1 cellular context compared by ENCODE assay signal in genomic region chrX:39729834-39730670, GRCh38.
TF ChIP-seq lines count a peak whose summit lies in the region.

No MANE protein-coding gene starts in this region.

TF ChIP-seq in K562, 482 proteins besides CTCF, POLR2A, EP300 and RAD21 (continued from another document):
- no peak for TF ChIP-seq E4F1 (CRISPR knock-in tag; IDR thresholded peaks at IDR 0.05; ENCODE audit: borderline replicate concordance)
- no peak for TF ChIP-seq ZNF41 (CRISPR knock-in tag; conservative IDR thresholded peaks at IDR 0.05)
- no peak for TF ChIP-seq ZBED1 (IDR thresholded peaks at IDR 0.05)
- no peak for TF ChIP-seq ZNF3 (CRISPR knock-in tag; IDR thresholded peaks at IDR 0.05)
- no peak for TF ChIP-seq KHSRP (IDR thresholded peaks at IDR 0.05)
- no peak for TF ChIP-seq XRCC5 (IDR thresholded peaks at IDR 0.05; ENCODE audit: low read depth, low read length)
- no peak for TF ChIP-seq ZNF445 (CRISPR knock-in tag; IDR thresholded peaks at IDR 0.05; ENCODE audit: low read depth)
- no peak for TF ChIP-seq ZNF639 (CRISPR knock-in tag; conservative IDR thresholded peaks at IDR 0.05 in 1 of 2, IDR thresholded peaks at IDR 0.05 in 1 of 2)
- TF ChIP-seq PHTF2 (CRISPR knock-in tag; IDR thresholded peaks at IDR 0.05) = no peak
- no peak for TF ChIP-seq ZNF76 (CRISPR knock-in tag; IDR thresholded peaks at IDR 0.05; ENCODE audit: borderline replicate concordance)
- no peak for TF ChIP-seq JUND (IDR thresholded peaks at IDR 0.05; ENCODE audit: borderline replicate concordance, low read depth, low read length)
- TF ChIP-seq JUND (tag; IDR thresholded peaks at IDR 0.05; ENCODE audit: borderline replicate concordance, low read depth, low read length) = no peak
- no peak for TF ChIP-seq RBM39 (optimal IDR thresholded peaks at IDR 0.05; ENCODE audit: low read depth, low read length)
- no peak for TF ChIP-seq L3MBTL2 (IDR thresholded peaks at IDR 0.05)
- TF ChIP-seq CUX1 (CRISPR knock-in tag; IDR thresholded peaks at IDR 0.05) = no peak
- TF ChIP-seq KDM4B (IDR thresholded peaks at IDR 0.05; ENCODE audit: borderline replicate concordance in 2 of 2, low read depth in 1 of 2) = no peak
- TF ChIP-seq ZNF766 (CRISPR knock-in tag; conservative IDR thresholded peaks at IDR 0.05) = no peak
- TF ChIP-seq HDAC6 (IDR thresholded peaks at IDR 0.05; ENCODE audit: low read depth, low read length) = no peak
- TF ChIP-seq HINFP (tag; conservative IDR thresholded peaks at IDR 0.05; ENCODE audit: low read depth) = no peak
- no peak for TF ChIP-seq RFX1 (IDR thresholded peaks at IDR 0.05)
- no peak for TF ChIP-seq HEY1 (CRISPR knock-in tag; IDR thresholded peaks at IDR 0.05; ENCODE audit: borderline replicate concordance)
- no peak for TF ChIP-seq DACH1 (IDR thresholded peaks at IDR 0.05; ENCODE audit: partially characterized antibody)
- no peak for TF ChIP-seq ZNF699 (CRISPR knock-in tag; IDR thresholded peaks at IDR 0.05; ENCODE audit: insufficient replicate concordance)
- TF ChIP-seq HES1 (IDR thresholded peaks at IDR 0.05; ENCODE audit: low read depth) = 0 out of 2 replicates have a peak, but pooled peaks have one; percentile 41
- no peak for TF ChIP-seq GTF2B (IDR thresholded peaks at IDR 0.05; ENCODE audit: extremely low read depth, insufficient read length)
- TF ChIP-seq PHB2 (IDR thresholded peaks at IDR 0.05; ENCODE audit: low read depth) = no peak
- no peak for TF ChIP-seq NKRF (IDR thresholded peaks at IDR 0.05; ENCODE audit: borderline replicate concordance)
- no peak for TF ChIP-seq ZBTB40 (IDR thresholded peaks at IDR 0.05)
- no peak for TF ChIP-seq ZBTB40 (CRISPR knock-in tag; IDR thresholded peaks at IDR 0.05)
- no peak for TF ChIP-seq MTA2 (IDR thresholded peaks at IDR 0.05; ENCODE audit: low read depth)
- no peak for TF ChIP-seq ZNF133 (CRISPR knock-in tag; IDR thresholded peaks at IDR 0.05)
- TF ChIP-seq NCOR1 (IDR thresholded peaks at IDR 0.05) = peak; percentile 27
- no peak for TF ChIP-seq RBM14 (IDR thresholded peaks at IDR 0.05; ENCODE audit: borderline replicate concordance, insufficient read depth, low read depth, low read length)
